In genomic region chr1:14599173-14599754, GRCh38 we compare ENCODE assay signal across 1 cellular context.
TF ChIP-seq lines count a peak whose summit lies in the region.

No MANE protein-coding gene starts in this region.

TF ChIP-seq in GM12878, 131 proteins besides CTCF, POLR2A, EP300 and RAD21 (continued from another document):
- no peak for TF ChIP-seq CUX1 (IDR thresholded peaks at IDR 0.05; ENCODE audit: insufficient replicate concordance, low read depth, low read length)
- TF ChIP-seq ETV6 (conservative IDR thresholded peaks at IDR 0.05 in 1 of 2, IDR thresholded peaks at IDR 0.05 in 1 of 2; ENCODE audit: borderline replicate concordance in 1 of 2, low read depth in 1 of 2): 0 out of 4 replicates have a peak, but pooled peaks of 1 of the 2 experiments have one; percentile 20
- no peak for TF ChIP-seq KLF5 (IDR thresholded peaks at IDR 0.05; ENCODE audit: partially characterized antibody)
- TF ChIP-seq IKZF1 (conservative IDR thresholded peaks at IDR 0.05): 0 out of 2 replicates have a peak, but pooled peaks have one; percentile 12
